8 cellular contexts compared by ENCODE assay signal in genomic region chr11:20097319-20098221, GRCh38.
DNase-seq lines count a peak whose midpoint lies in the region; ATAC-seq and TF ChIP-seq lines count a peak whose summit lies in the region.

No MANE protein-coding gene starts in this region.

- DNase-seq in H4 (ENCODE audit: low spot score) (peak; percentile 56), RWPE2 (ENCODE audit: low spot score) (no peak), HAP-1 (ENCODE audit: low spot score in 2 of 2) (no peak), mucosa of gallbladder (ENCODE audit: low spot score) (no peak)
- no peak for DNase-seq in activated T-cell treated with anti-CD3 and anti-CD28 coated beads, Interleukin-2, amount 50 U/mL, for 72 hours

- no peaks in the 10 kb centered on the region for H3K4me1 ChIP-seq in RWPE2 (ENCODE audit: insufficient read depth, poor library complexity, severe bottlenecking)
- peaks cover 0 to 16% (median 0%) of the 10 kb centered on the region in 3 donors for H3K4me1 ChIP-seq in gastroesophageal sphincter
- no peaks in the 10 kb centered on the region for H3K4me1 ChIP-seq in HAP-1

- H3K36me3 ChIP-seq in RWPE2 (ENCODE audit: low read depth) (peaks cover 78% of the 10 kb centered on the region), gastroesophageal sphincter (peaks cover 0 to 95% of the 10 kb centered on the region in 2 donors), HAP-1 (replicated peaks) (no peaks in the 10 kb centered on the region)

- H3K4me1 Mint-ChIP-seq in activated T-cell treated with anti-CD3 and anti-CD28 coated beads, Interleukin-2, amount 50 U/mL, for 72 hours (ENCODE audit: low read depth), result peaks cover 22% of the 10 kb centered on the region

- no peak overlapping the region for H3K27ac Mint-ChIP-seq in activated T-cell treated with anti-CD3 and anti-CD28 coated beads, Interleukin-2, amount 50 U/mL, for 72 hours

- H3K9me3 ChIP-seq in RWPE2 (ENCODE audit: severe bottlenecking) (no peaks in the 10 kb centered on the region), gastroesophageal sphincter (no peaks in the 10 kb centered on the region), HAP-1 (no peaks in the 10 kb centered on the region)

- 28 to 30% methylated on average over 12 to 13 of the region's 13 CpGs for WGBS in gastroesophageal sphincter (ENCODE audit: low coverage in 1 of 2), 2 donors

- in situ Hi-C loops in HAP-1 (cut with MboI; ENCODE audit: low sequenced_read_pairs), result loop anchor here (10.0 kb wide), 1 partner anchor 143 kb away; no protein-coding TSS in a partner anchor

- TF ChIP-seq EP300 in gastroesophageal sphincter (IDR thresholded peaks at IDR 0.05), result no peak

- H3K9me3 Mint-ChIP-seq in activated T-cell treated with anti-CD3 and anti-CD28 coated beads, Interleukin-2, amount 50 U/mL, for 72 hours, result no peaks in the 10 kb centered on the region

- H3K27me3 ChIP-seq in RWPE2 (ENCODE audit: insufficient read depth, poor library complexity, severe bottlenecking) (no peaks in the 10 kb centered on the region), gastroesophageal sphincter (no peaks in the 10 kb centered on the region), HAP-1 (ENCODE audit: low read depth) (no peaks in the 10 kb centered on the region)

- H3K27ac ChIP-seq in RWPE2 (ENCODE audit: poor library complexity, severe bottlenecking) (peak overlapping the region; percentile 1), gastroesophageal sphincter (peak overlapping the region in 3 of 4 donors; percentile 7 to 66 (median 42)), temporal lobe (ENCODE audit: low read depth, low read length) (peak overlapping the region; percentile 33)

- TF ChIP-seq CTCF in RWPE2 (IDR thresholded peaks at IDR 0.05; ENCODE audit: poor library complexity, severe bottlenecking) (no peak), gastroesophageal sphincter (IDR thresholded peaks at IDR 0.05) (no peak)

- ATAC-seq in RWPE2 (ENCODE audit: low read depth) (no peak), gastroesophageal sphincter (peak; percentile 52), HG03571 (IDR thresholded peaks at IDR 0.05; ENCODE audit: unreplicated experiment) (no peak)
- no peak for ATAC-seq in activated T-cell treated with anti-CD3 and anti-CD28 coated beads, Interleukin-2, amount 50 U/mL, for 72 hours (replicated peaks in 1 of 2)

- H3K36me3 Mint-ChIP-seq in activated T-cell treated with anti-CD3 and anti-CD28 coated beads, Interleukin-2, amount 50 U/mL, for 72 hours (ENCODE audit: insufficient read depth in 2 of 2), result no peaks in the 10 kb centered on the region

- no peak overlapping the region for H3K4me3 Mint-ChIP-seq in activated T-cell treated with anti-CD3 and anti-CD28 coated beads, Interleukin-2, amount 50 U/mL, for 72 hours

- peaks cover 6% of the 10 kb centered on the region for H3K27me3 Mint-ChIP-seq in activated T-cell treated with anti-CD3 and anti-CD28 coated beads, Interleukin-2, amount 50 U/mL, for 72 hours (ENCODE audit: low read depth)

- H3K4me3 ChIP-seq in RWPE2 (ENCODE audit: severe bottlenecking) (no peak overlapping the region), gastroesophageal sphincter (no peak overlapping the region), HAP-1 (no peak overlapping the region)

- no peak for TF ChIP-seq POLR2A in gastroesophageal sphincter (IDR thresholded peaks at IDR 0.05)
